Comparison of ENCODE assay signal across 12 cellular contexts in genomic region chr17:76497699-76497978, GRCh38. TPM values are rescaled to one million over a fixed set of nuclear protein-coding genes. Genes with fewer than 3 reads are reported as not detected.
DNase-seq lines count a peak whose midpoint lies in the region; ATAC-seq, FAIRE-seq and TF ChIP-seq lines count a peak whose summit lies in the region.
"Had no signal": no experiment of that assay in that cellular context is flagged by ENCODE, and none has a peak within 500 bp of the region (broad histone marks: within the 10 kb centered on the region; RNA-seq: fewer than 3 reads in every experiment).

No MANE protein-coding gene starts in this region.

- H3K4me1 Mint-ChIP-seq in endothelial cell (ENCODE audit: unreplicated experiment) (peaks cover 45% of the 10 kb centered on the region), neural progenitor cell (peaks cover 37% of the 10 kb centered on the region)

- H4K20me1 ChIP-seq in neural progenitor cell (ENCODE audit: low read depth) = peaks cover 14% of the 10 kb centered on the region

- H3K4me2 ChIP-seq in A549 (peak overlapping the region; percentile 91), neural progenitor cell (no peak overlapping the region)

- TF ChIP-seq POLR2A in A549 (IDR thresholded peaks at IDR 0.05; ENCODE audit: low read length) = no peak

- H3K9me3 Mint-ChIP-seq in endothelial cell (ENCODE audit: unreplicated experiment) (no peaks in the 10 kb centered on the region), neural progenitor cell (no peaks in the 10 kb centered on the region)

- H3K9ac ChIP-seq in neural progenitor cell = no peak overlapping the region

- no peak for TF ChIP-seq EP300 in A549 (IDR thresholded peaks at IDR 0.05)

- H3K27ac ChIP-seq in A549 = peak overlapping the region; percentile 83 to 96
- peak overlapping the region; percentile 89 for H3K27ac ChIP-seq in RWPE1
- no peak overlapping the region for H3K27ac ChIP-seq in neural progenitor cell

- H3K27me3 Mint-ChIP-seq in endothelial cell (ENCODE audit: unreplicated experiment) (peaks cover 11% of the 10 kb centered on the region), neural progenitor cell (ENCODE audit: insufficient read depth, low read depth) (peaks cover 28% of the 10 kb centered on the region)

- no peak for TF ChIP-seq RAD21 in A549 (conservative IDR thresholded peaks at IDR 0.05 in 1 of 2, IDR thresholded peaks at IDR 0.05 in 1 of 2)

- H2AFZ ChIP-seq in neural progenitor cell (replicated peaks) = no peak overlapping the region

- FAIRE-seq in A549 (lab: Jason Lieb, UNC) = no peak
- FAIRE-seq: colon had no signal

- DNase-seq in A549 (ENCODE audit: low read depth in 1 of 2, low spot score in 1 of 2) = no peak
- DNase-seq in RWPE1 (ENCODE audit: low spot score) = no peak
- DNase-seq in endothelial cell (ENCODE audit: low spot score) = no peak
- no peak for DNase-seq in neural progenitor cell (ENCODE audit: low spot score)
- no peak for DNase-seq in HK-2 (ENCODE audit: unreplicated experiment)
- DNase-seq in cerebellar nuclear complex (lab: John Stamatoyannopoulos, UW) = no peak
- DNase-seq: activated CD8-positive, alpha-beta memory T cell treated with anti-CD3 and anti-CD28 coated beads, Interleukin-2, amount 50 U/mL, for 4 hours; stimulated activated CD8-positive, alpha-beta memory T cell treated with anti-CD3 and anti-CD28 coated beads, Interleukin-4, amount 100 ng/mL, for 48 hours had no signal

- H3K36me3 Mint-ChIP-seq in endothelial cell (ENCODE audit: low read depth, unreplicated experiment) (no peaks in the 10 kb centered on the region), neural progenitor cell (no peaks in the 10 kb centered on the region)

- ATAC-seq in A549 = no peak
- no peak for ATAC-seq in GM19455 (IDR thresholded peaks at IDR 0.05; ENCODE audit: unreplicated experiment)
- ATAC-seq in HG03469 (IDR thresholded peaks at IDR 0.05; ENCODE audit: unreplicated experiment) = no peak

- H3K79me2 ChIP-seq in neural progenitor cell (ENCODE audit: low read depth) = no peaks in the 10 kb centered on the region

- H3F3A ChIP-seq in neural progenitor cell (ENCODE audit: low read depth) = no peaks in the 10 kb centered on the region

- H3K4me3 Mint-ChIP-seq in endothelial cell (ENCODE audit: unreplicated experiment) = no peak overlapping the region
- H3K4me3 Mint-ChIP-seq in neural progenitor cell = peak overlapping the region; percentile 30

- H3K27ac Mint-ChIP-seq in endothelial cell (ENCODE audit: unreplicated experiment) (peak overlapping the region; percentile 70), neural progenitor cell (no peak overlapping the region)

- no peak for TF ChIP-seq CTCF in A549 (IDR thresholded peaks at IDR 0.05)
- TF ChIP-seq CTCF in RWPE1 (conservative IDR thresholded peaks at IDR 0.05; ENCODE audit: low read depth) = no peak
- no peak for TF ChIP-seq CTCF in endothelial cell (IDR thresholded peaks at IDR 0.05; ENCODE audit: unreplicated experiment)
- no peak for TF ChIP-seq CTCF in neural progenitor cell (IDR thresholded peaks at IDR 0.05)

- 0 out of 3 replicates have a peak overlapping the region, but pooled peaks have one; percentile 13 for H3K4me3 ChIP-seq in A549
- H3K4me3 ChIP-seq in neural progenitor cell = no peak overlapping the region

- H3K4me1 ChIP-seq in A549 (peaks cover 41% of the 10 kb centered on the region), neural progenitor cell (peaks cover 37% of the 10 kb centered on the region)

- H3K36me3 ChIP-seq in neural progenitor cell = no peaks in the 10 kb centered on the region

- H3K9me3 ChIP-seq in A549 (no peaks in the 10 kb centered on the region), neural progenitor cell (ENCODE audit: low read depth) (no peaks in the 10 kb centered on the region)

- CTCF ChIA-PET in A549 (lab: Yijun Ruan, JAX) (interaction anchor here (1.0 to 64.5 kb wide), 10 partner anchors 8 to 127 kb away, joined by 3 to 1994 read pairs (median 18); partner anchors contain the start of genes AANAT and UBE2O), RWPE1 (lab: Yijun Ruan, JAX) (interaction anchor here (1.3 kb wide), 1 partner anchor 90 kb away, joined by 8 read pairs; no protein-coding TSS in a partner anchor)

- POLR2A ChIA-PET in A549 (lab: Yijun Ruan, JAX) (interaction anchor here (1.5 to 2.1 kb wide), 2 partner anchors 10 to 13 kb away, joined by 5 to 6 read pairs; no protein-coding TSS in a partner anchor), RWPE1 (lab: Yijun Ruan, JAX; ENCODE audit: low non-redundant PET) (no interaction called here)

- 81% methylated on average over 2 of the region's 2 CpGs for WGBS in A549 (ENCODE audit: missing lambda C conversion rate)

- peaks cover 14% of the 10 kb centered on the region for H3K27me3 ChIP-seq in neural progenitor cell

TF ChIP-seq in A549, 52 proteins besides CTCF, POLR2A, EP300 and RAD21 (continues in another document):
- no peak for TF ChIP-seq MAZ (IDR thresholded peaks at IDR 0.05; ENCODE audit: borderline replicate concordance, low read depth, low read length)
- TF ChIP-seq ZC3H11A (IDR thresholded peaks at IDR 0.05) = no peak
- TF ChIP-seq CHD2 (IDR thresholded peaks at IDR 0.05; ENCODE audit: low read length, partially characterized antibody) = no peak
- TF ChIP-seq POLR2AphosphoS2 (conservative IDR thresholded peaks at IDR 0.05; ENCODE audit: low read length) = no peak
- TF ChIP-seq BHLHE40 (IDR thresholded peaks at IDR 0.05; ENCODE audit: low read depth, low read length) = no peak
- TF ChIP-seq CEBPB (IDR thresholded peaks at IDR 0.05) = no peak
- no peak for TF ChIP-seq ZSCAN20 (CRISPR knock-in tag; IDR thresholded peaks at IDR 0.05)
- no peak for TF ChIP-seq HOXB13 (CRISPR knock-in tag; IDR thresholded peaks at IDR 0.05; ENCODE audit: low read depth)

RNA-seq across cellular contexts. Expression of gene RHBDF2, which starts 3.6 kb away (rescaled TPM):
- polyA plus RNA-seq in A549 (2011; rRNA removed) (14.0 and 19.9 TPM in 2 replicates), A549 (2017; fragmentation: RNase III; extraction: RNeasy Plus Mini Kit Qiagen cat#74134 plus additional on column Dnase treatment) (42.9 to 50.2 TPM (median 46.0 TPM) in 3 replicates)
- 37.0 and 54.6 TPM in 2 replicates for polyA plus RNA-seq in A549 (2012; cell fraction: cytosol; rRNA removed)
- polyA plus RNA-seq in A549 (2012; cell fraction: nucleus; rRNA removed) = 149 and 184 TPM in 2 replicates
- 17.4 and 22.8 TPM in 2 replicates for polyA minus RNA-seq in A549 (2011; rRNA and poly(A)+ RNA removed)
- total RNA-seq in endothelial cell (ENCODE audit: unreplicated experiment) (39.3 TPM), neural progenitor cell (ENCODE audit: low replicate concordance) (0.79 and 5.0 TPM in 2 replicates)

RNA-seq across cellular contexts. Expression of gene AANAT, which starts 30.2 kb away (rescaled TPM):
- polyA plus RNA-seq in A549 (2011; rRNA removed) (0.08 TPM in 1 of 2 replicates, not detected in the other), A549 (2017; fragmentation: RNase III; extraction: RNeasy Plus Mini Kit Qiagen cat#74134 plus additional on column Dnase treatment) (0.13 TPM in 1 of 3 replicates, not detected in the others)
- polyA plus RNA-seq in A549 (2012; cell fraction: cytosol; rRNA removed) = 0.21 and 0.26 TPM in 2 replicates
- 0.78 and 0.96 TPM in 2 replicates for polyA plus RNA-seq in A549 (2012; cell fraction: nucleus; rRNA removed)
- polyA minus RNA-seq in A549 (2011; rRNA and poly(A)+ RNA removed) = not detected in 2 replicates
- total RNA-seq in endothelial cell (ENCODE audit: unreplicated experiment) (not detected), neural progenitor cell (ENCODE audit: low replicate concordance) (not detected in 2 replicates)
- total RNA-seq: LHCN-M2 had no signal

RNA-seq across cellular contexts. Expression of gene CYGB, which starts 39.9 kb away (rescaled TPM):
- 1.1 and 1.2 TPM in 2 replicates for polyA plus RNA-seq in A549 (2011; rRNA removed)
- 0.56 and 1.0 TPM in 2 replicates for polyA plus RNA-seq in A549 (2012; cell fraction: cytosol; rRNA removed)
- 0.54 and 0.76 TPM in 2 replicates for polyA plus RNA-seq in A549 (2012; cell fraction: nucleus; rRNA removed)
- 1.1 to 2.0 TPM (median 1.3 TPM) in 3 replicates for polyA plus RNA-seq in A549 (2017; fragmentation: RNase III; extraction: RNeasy Plus Mini Kit Qiagen cat#74134 plus additional on column Dnase treatment)
- polyA minus RNA-seq in A549 (2011; rRNA and poly(A)+ RNA removed) = 1.4 and 2.2 TPM in 2 replicates
- total RNA-seq in endothelial cell (ENCODE audit: unreplicated experiment) = 0.51 TPM
- total RNA-seq in neural progenitor cell (ENCODE audit: low replicate concordance) = 1.1 TPM in 1 of 2 replicates, not detected in the other

RNA-seq across cellular contexts. Expression of gene PRCD, which starts 42.2 kb away (rescaled TPM):
- polyA plus RNA-seq in A549 (2011; rRNA removed) (0.26 TPM in 1 of 2 replicates, not detected in the other), A549 (2017; fragmentation: RNase III; extraction: RNeasy Plus Mini Kit Qiagen cat#74134 plus additional on column Dnase treatment) (not detected in 3 replicates)
- not detected in 2 replicates for polyA plus RNA-seq in A549 (2012; cell fraction: cytosol; rRNA removed)
- polyA plus RNA-seq in A549 (2012; cell fraction: nucleus; rRNA removed) = 0.06 and 0.07 TPM in 2 replicates
- polyA minus RNA-seq in A549 (2011; rRNA and poly(A)+ RNA removed) = not detected in 2 replicates
- total RNA-seq in endothelial cell (ENCODE audit: unreplicated experiment) (0.54 TPM), neural progenitor cell (ENCODE audit: low replicate concordance) (0.09 TPM in 1 of 2 replicates, not detected in the other)

RNA-seq across cellular contexts. Expression of gene UBE2O, which starts 44.7 kb away (rescaled TPM):
- polyA plus RNA-seq in A549 (2011; rRNA removed) = 22.0 and 28.8 TPM in 2 replicates
- polyA plus RNA-seq in A549 (2012; cell fraction: cytosol; rRNA removed) = 21.4 and 22.1 TPM in 2 replicates
- 69.1 and 79.4 TPM in 2 replicates for polyA plus RNA-seq in A549 (2012; cell fraction: nucleus; rRNA removed)
- polyA plus RNA-seq in A549 (2017; fragmentation: RNase III; extraction: RNeasy Plus Mini Kit Qiagen cat#74134 plus additional on column Dnase treatment) = 24.5 to 25.9 TPM (median 25.7 TPM) in 3 replicates
- 68.8 and 81.3 TPM in 2 replicates for polyA minus RNA-seq in A549 (2011; rRNA and poly(A)+ RNA removed)
- total RNA-seq in endothelial cell (ENCODE audit: unreplicated experiment) = 49.0 TPM
- total RNA-seq in neural progenitor cell (ENCODE audit: low replicate concordance) = 20.6 and 46.6 TPM in 2 replicates
